Comparison of ENCODE assay signal across 1 cellular context in the genomic region with DNA sequence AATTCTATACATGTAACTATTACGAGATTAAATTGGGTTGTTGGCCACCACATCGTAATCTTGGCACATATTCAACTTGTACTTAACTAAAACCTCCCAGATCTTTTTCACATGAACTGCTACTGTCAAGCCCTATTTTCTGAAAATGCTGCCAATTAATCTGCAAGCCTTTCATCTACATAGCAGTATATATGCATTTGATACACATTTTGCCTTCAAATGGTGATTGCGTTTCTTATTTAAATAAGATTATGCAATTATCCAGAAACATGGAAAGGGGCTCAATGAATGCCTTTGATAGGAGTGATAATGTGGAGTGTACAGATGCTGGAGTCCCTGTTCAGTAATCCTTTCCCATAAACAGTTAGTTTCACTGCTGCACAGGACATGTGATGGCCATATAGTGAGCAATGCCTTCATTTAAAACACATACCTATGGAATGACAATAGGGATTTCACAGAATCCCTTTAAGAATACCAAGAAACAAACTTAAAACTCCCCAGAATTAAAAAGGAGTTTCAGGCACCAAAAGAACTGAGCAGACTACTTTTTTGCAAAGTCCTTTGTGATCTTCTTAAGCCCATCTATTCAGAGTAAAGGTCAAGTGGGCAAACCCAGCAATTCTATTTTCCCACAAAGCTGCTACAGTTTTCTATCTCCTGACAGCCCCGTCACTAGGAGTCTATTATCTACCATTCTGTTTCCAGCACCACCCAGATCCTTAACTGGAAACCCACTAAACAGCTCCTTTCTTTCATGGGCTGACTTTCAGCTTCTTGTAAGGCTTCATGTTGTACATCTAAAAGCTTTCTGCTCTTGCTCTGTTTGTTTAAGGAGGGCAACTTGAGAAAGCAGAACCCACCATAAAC.
A peak's percentile ranks its signal among the peaks of the same experiment; 100 is the strongest.
TF ChIP-seq lines count a peak whose summit lies in the region.

No MANE protein-coding gene starts in this region.

TF ChIP-seq in SK-N-SH, 30 proteins besides CTCF, POLR2A, EP300 and RAD21:
- peak; percentile 37; the same call in 1 of the 2 replicates for TF ChIP-seq MXI1 (IDR thresholded peaks at IDR 0.05; ENCODE audit: low read depth, low read length)
- TF ChIP-seq FOXJ3 (CRISPR knock-in tag; IDR thresholded peaks at IDR 0.05), result peak; percentile 69
- no peak for TF ChIP-seq PBX3 (IDR thresholded peaks at IDR 0.05)
- TF ChIP-seq CHD2 (IDR thresholded peaks at IDR 0.05; ENCODE audit: low read length, partially characterized antibody), result peak; percentile 9
- no peak for TF ChIP-seq EZH2phosphoT487 (IDR thresholded peaks at IDR 0.05; ENCODE audit: borderline replicate concordance, low read depth)
- TF ChIP-seq GATA2 (CRISPR knock-in tag; IDR thresholded peaks at IDR 0.05), result peak; percentile 75
- peak; percentile 71 for TF ChIP-seq RCOR1 (IDR thresholded peaks at IDR 0.05; ENCODE audit: low read length)
